Comparison of ENCODE assay signal across 8 cellular contexts in genomic region chr17:7219434-7219811, GRCh38. TPM values are rescaled to one million over a fixed set of nuclear protein-coding genes. Genes with fewer than 3 reads are reported as not detected.
DNase-seq lines count a peak whose midpoint lies in the region; ATAC-seq and TF ChIP-seq lines count a peak whose summit lies in the region.

No MANE protein-coding gene starts in this region.

- no peak for ATAC-seq in GM21825 (IDR thresholded peaks at IDR 0.05; ENCODE audit: unreplicated experiment)

- H3K36me3 Mint-ChIP-seq in progenitor cell of endocrine pancreas (ENCODE audit: insufficient read depth) = peaks cover 6% of the 10 kb centered on the region

- peaks cover 29% of the 10 kb centered on the region for H3K79me2 ChIP-seq in fibroblast of lung (ENCODE audit: control insufficient read depth, insufficient read depth, low read length)

- peak overlapping the region; percentile 97 for H3K27ac Mint-ChIP-seq in progenitor cell of endocrine pancreas

- H3K36me3 ChIP-seq in GM06990 (ENCODE audit: control insufficient read depth, insufficient read depth, low read length) (peaks cover 16% of the 10 kb centered on the region), SK-N-MC (ENCODE audit: insufficient read depth, low read length) (peaks cover 33% of the 10 kb centered on the region), fibroblast of lung (ENCODE audit: control insufficient read depth, insufficient read depth, low read length) (peaks cover 25% of the 10 kb centered on the region)

- H3K27me3 Mint-ChIP-seq in progenitor cell of endocrine pancreas = no peaks in the 10 kb centered on the region

- peak overlapping the region; percentile 5 for H3K4me2 ChIP-seq in fibroblast of lung (ENCODE audit: extremely low read depth, insufficient read depth, low read length)

- H3K9me3 ChIP-seq in SK-N-MC (ENCODE audit: low read depth, low read length) (no peaks in the 10 kb centered on the region), fibroblast of lung (ENCODE audit: control insufficient read depth, insufficient read depth, low read depth, low read length) (no peaks in the 10 kb centered on the region)

- TF ChIP-seq CTCF in GM06990 (IDR thresholded peaks at IDR 0.05; ENCODE audit: insufficient read depth, low read length, poor library complexity, severe bottlenecking) (no peak), fibroblast of lung (conservative IDR thresholded peaks at IDR 0.05 in 1 of 2, IDR thresholded peaks at IDR 0.05 in 1 of 2; ENCODE audit: low read depth in 1 of 2, low read length in 2 of 2) (no peak), progenitor cell of endocrine pancreas (IDR thresholded peaks at IDR 0.05; ENCODE audit: unreplicated experiment) (no peak)

- H3K9ac ChIP-seq in SK-N-MC (ENCODE audit: insufficient read length) = peak overlapping the region; percentile 82
- no peak overlapping the region for H3K9ac ChIP-seq in fibroblast of lung (ENCODE audit: insufficient read depth, low read length)

- DNase-seq in GM06990 (ENCODE audit: extremely low read depth, insufficient read length) (no peak), SK-N-MC (ENCODE audit: low read depth, low spot score) (no peak), fibroblast of lung (ENCODE audit: low read depth in 2 of 2) (no peak), progenitor cell of endocrine pancreas (ENCODE audit: low spot score, unreplicated experiment) (no peak), islet precursor cell (no peak), DMS114 treated with DMSO at 0.1 percent for 48 hours (lab: John Stamatoyannopoulos, UW; ENCODE audit: unreplicated experiment) (no peak), kidney glomerular epithelial cell (lab: John Stamatoyannopoulos, UW) (no peak)

- H3K4me3 ChIP-seq in GM06990 (replicated peaks; ENCODE audit: low read depth, low read length) (peak overlapping the region; percentile 81), SK-N-MC (peak overlapping the region; percentile 90), fibroblast of lung (replicated peaks in 1 of 4; ENCODE audit: control extremely low read depth in 1 of 4, insufficient read depth in 1 of 4, low read depth in 3 of 4, low read length in 4 of 4) (peak overlapping the region in 3 of 4 experiments; percentile 2 to 90 (median 79))

- peak overlapping the region; percentile 98 for H3K27ac ChIP-seq in SK-N-MC
- peak overlapping the region; percentile 5 for H3K27ac ChIP-seq in fibroblast of lung (ENCODE audit: insufficient read depth, low read length)

- peak overlapping the region; percentile 91 for H3K4me3 Mint-ChIP-seq in progenitor cell of endocrine pancreas (ENCODE audit: low read depth)

- peaks cover 16% of the 10 kb centered on the region for H3K4me1 ChIP-seq in fibroblast of lung (ENCODE audit: control insufficient read depth, extremely low read depth, insufficient read depth, low read length)

- H3K9me3 Mint-ChIP-seq in progenitor cell of endocrine pancreas (ENCODE audit: low read depth) = no peaks in the 10 kb centered on the region

- peaks cover 34% of the 10 kb centered on the region for H3K4me1 Mint-ChIP-seq in progenitor cell of endocrine pancreas (ENCODE audit: low read depth)

- H2AFZ ChIP-seq in fibroblast of lung (ENCODE audit: low read length) = no peak overlapping the region

- H3K27me3 ChIP-seq in GM06990 (replicated peaks; ENCODE audit: control insufficient read depth, insufficient read depth, low read length) (no peaks in the 10 kb centered on the region), fibroblast of lung (ENCODE audit: control insufficient read depth, insufficient read depth, low read length) (no peaks in the 10 kb centered on the region)

- no peaks in the 10 kb centered on the region for H4K20me1 ChIP-seq in fibroblast of lung (ENCODE audit: control insufficient read depth, extremely low read depth, insufficient read depth, low read length)

RNA-seq across cellular contexts. Expression of gene DLG4, which starts 0.2 kb away (rescaled TPM):
- total RNA-seq in fibroblast of lung (12.6 and 22.0 TPM in 2 replicates), progenitor cell of endocrine pancreas (46.3 and 48.6 TPM in 2 replicates)
- polyA plus RNA-seq in fibroblast of lung = 11.3 and 14.2 TPM in 2 replicates
- 12.9 and 16.0 TPM in 2 replicates for polyA plus RNA-seq in fibroblast of lung (2012)
- polyA minus RNA-seq in fibroblast of lung (ENCODE audit: low replicate concordance) = 25.9 and 29.9 TPM in 2 replicates

RNA-seq across cellular contexts. Expression of gene ACADVL, which starts 0.3 kb away (rescaled TPM):
- total RNA-seq in fibroblast of lung = 185 and 313 TPM in 2 replicates
- polyA plus RNA-seq in fibroblast of lung = 129 and 143 TPM in 2 replicates
- polyA plus RNA-seq in fibroblast of lung (2012) = 193 and 213 TPM in 2 replicates
- 320 and 330 TPM in 2 replicates for polyA minus RNA-seq in fibroblast of lung (ENCODE audit: low replicate concordance)
- total RNA-seq in progenitor cell of endocrine pancreas = 653 and 693 TPM in 2 replicates

RNA-seq across cellular contexts. Expression of gene DVL2, which starts 14.9 kb away (rescaled TPM):
- 91.8 and 95.8 TPM in 2 replicates for total RNA-seq in fibroblast of lung
- 8.1 and 8.6 TPM in 2 replicates for polyA plus RNA-seq in fibroblast of lung
- 34.1 and 36.8 TPM in 2 replicates for polyA plus RNA-seq in fibroblast of lung (2012)
- 70.9 and 73.8 TPM in 2 replicates for polyA minus RNA-seq in fibroblast of lung (ENCODE audit: low replicate concordance)
- total RNA-seq in progenitor cell of endocrine pancreas = 104 TPM in 2 replicates

RNA-seq across cellular contexts. Expression of gene PHF23, which starts 19.8 kb away (rescaled TPM):
- 41.6 and 45.4 TPM in 2 replicates for total RNA-seq in fibroblast of lung
- polyA plus RNA-seq in fibroblast of lung = 46.6 and 48.7 TPM in 2 replicates
- polyA plus RNA-seq in fibroblast of lung (2012) = 47.2 and 48.1 TPM in 2 replicates
- 52.1 and 77.2 TPM in 2 replicates for polyA minus RNA-seq in fibroblast of lung (ENCODE audit: low replicate concordance)
- 66.9 and 73.7 TPM in 2 replicates for total RNA-seq in progenitor cell of endocrine pancreas

RNA-seq across cellular contexts. Expression of gene GABARAP, which starts 22.8 kb away (rescaled TPM):
- total RNA-seq in fibroblast of lung = 173 and 224 TPM in 2 replicates
- 978 and 1,154 TPM in 2 replicates for polyA plus RNA-seq in fibroblast of lung
- polyA plus RNA-seq in fibroblast of lung (2012) = 670 and 826 TPM in 2 replicates
- polyA minus RNA-seq in fibroblast of lung (ENCODE audit: low replicate concordance) = 530 and 737 TPM in 2 replicates
- 447 and 466 TPM in 2 replicates for total RNA-seq in progenitor cell of endocrine pancreas
